In genomic region chr3:152461460-152461859, GRCh38 we compare ENCODE assay signal across 24 cellular contexts.
DNase-seq lines count a peak whose midpoint lies in the region; FAIRE-seq and TF ChIP-seq lines count a peak whose summit lies in the region.
"Had no signal": no experiment of that assay in that cellular context is flagged by ENCODE, and none has a peak within 500 bp of the region (broad histone marks: within the 10 kb centered on the region; RNA-seq: fewer than 3 reads in every experiment).

No MANE protein-coding gene starts in this region.

- no peaks in the 10 kb centered on the region for H3K27me3 ChIP-seq in ovary
- H3K27me3 ChIP-seq: cardiac muscle cell, foreskin keratinocyte, MG63, thyroid gland had no signal

- TF ChIP-seq EP300 in ovary (IDR thresholded peaks at IDR 0.05): no peak

- no peaks in the 10 kb centered on the region for H3K27me3 Mint-ChIP-seq in activated naive CD4-positive, alpha-beta T cell treated with anti-CD3 and anti-CD28 coated beads, Interleukin-2, amount 50 U/mL, for 24 hours

- H3K36me3 ChIP-seq in SK-N-MC (ENCODE audit: insufficient read depth, low read length) (peaks cover 52% of the 10 kb centered on the region), ovary (no peaks in the 10 kb centered on the region)

- intact Hi-C loops in ovary (cut with DNase I): no loop called here

- peaks cover 8% of the 10 kb centered on the region for H3K36me3 Mint-ChIP-seq in activated naive CD4-positive, alpha-beta T cell treated with anti-CD3 and anti-CD28 coated beads, Interleukin-2, amount 50 U/mL, for 24 hours

- H3K9me3 ChIP-seq in SK-N-MC (ENCODE audit: low read depth, low read length): no peaks in the 10 kb centered on the region
- no peaks in the 10 kb centered on the region for H3K9me3 ChIP-seq in ovary
- H3K9me3 ChIP-seq: MG63, thyroid gland had no signal

- peak overlapping the region; percentile 74 for H3K27ac ChIP-seq in SK-N-MC
- H3K27ac ChIP-seq in epithelial cell of prostate: peak overlapping the region; percentile 48
- peak overlapping the region; percentile 16 for H3K27ac ChIP-seq in substantia nigra (ENCODE audit: low read depth, low read length, poor library complexity, severe bottlenecking)
- H3K27ac ChIP-seq in ovary: no peak overlapping the region
- H3K27ac ChIP-seq: cardiac muscle cell, foreskin keratinocyte, thyroid gland had no signal

- H3K4me3 ChIP-seq in SK-N-MC: no peak overlapping the region
- no peak overlapping the region for H3K4me3 ChIP-seq in ovary
- H3K4me3 ChIP-seq: cardiac muscle cell, MG63, smooth muscle cell, thyroid gland had no signal

- no peaks in the 10 kb centered on the region for H3K4me1 ChIP-seq in ovary (ENCODE audit: insufficient read depth)
- H3K4me1 ChIP-seq: foreskin keratinocyte, thyroid gland had no signal

- H3K4me1 Mint-ChIP-seq in activated naive CD4-positive, alpha-beta T cell treated with anti-CD3 and anti-CD28 coated beads, Interleukin-2, amount 50 U/mL, for 24 hours: peaks cover 26% of the 10 kb centered on the region

- no peak for TF ChIP-seq CTCF in ovary (IDR thresholded peaks at IDR 0.05)

- no peak for TF ChIP-seq POLR2A in ovary (IDR thresholded peaks at IDR 0.05)

- H3K9me3 Mint-ChIP-seq in activated naive CD4-positive, alpha-beta T cell treated with anti-CD3 and anti-CD28 coated beads, Interleukin-2, amount 50 U/mL, for 24 hours: no peaks in the 10 kb centered on the region
- H3K9me3 Mint-ChIP-seq: CD14-positive monocyte had no signal

- peak overlapping the region; percentile 20 for H3K9ac ChIP-seq in SK-N-MC (ENCODE audit: insufficient read length)

- peak overlapping the region; percentile 63 for H3K27ac Mint-ChIP-seq in activated naive CD4-positive, alpha-beta T cell treated with anti-CD3 and anti-CD28 coated beads, Interleukin-2, amount 50 U/mL, for 24 hours

- 87 to 93% (median 89%) methylated on average over 1 of the region's 1 CpG for WGBS in ovary, 3 donors

- no peak for DNase-seq in activated naive CD4-positive, alpha-beta T cell treated with anti-CD3 and anti-CD28 coated beads, Interleukin-2, amount 50 U/mL, for 16 hours
- no peak for DNase-seq in SK-N-MC (ENCODE audit: low read depth, low spot score)
- DNase-seq in epithelial cell of prostate (ENCODE audit: low read depth, low spot score): no peak
- no peak for DNase-seq in substantia nigra (lab: John Stamatoyannopoulos, UW)
- DNase-seq in SKM-1 treated with dmso at 0.1 percent for 144 hours (lab: John Stamatoyannopoulos, UW; ENCODE audit: unreplicated experiment): no peak
- no peak for DNase-seq in GM19239 (ENCODE audit: insufficient read length, low spot score)
- no peak for DNase-seq in ovary
- DNase-seq: activated CD8-positive, alpha-beta memory T cell treated with anti-CD3 and anti-CD28 coated beads for 24 hours; DMS153; foreskin keratinocyte; hippocampal formation; left ventricle myocardium superior; MG63; NCI-H1436; NCI-H524 treated with DMSO at 0.1 percent for 48 hours; retina; stimulated activated CD4-positive, alpha-beta T cell treated with anti-CD3 and anti-CD28 coated beads, Interleukin-2, amount 100 ng/mL, for 48 hours; stimulated activated naive CD4-positive, alpha-beta T cell; thyroid gland had no signal

- no peak for FAIRE-seq in GM19239 (lab: Jason Lieb, UNC)
- FAIRE-seq: endothelial cell of umbilical vein had no signal

- no peak overlapping the region for H3K4me3 Mint-ChIP-seq in activated naive CD4-positive, alpha-beta T cell treated with anti-CD3 and anti-CD28 coated beads, Interleukin-2, amount 50 U/mL, for 24 hours
- H3K4me3 Mint-ChIP-seq: CD14-positive monocyte had no signal

Comparison
In these comparisons a context has a peak if more than half of its experiments do, and no peak if none do; other contexts are left out.
1. H3K27ac ChIP-seq: peak in SK-N-MC (single experiment), epithelial cell of prostate (single experiment) and substantia nigra (single experiment); none in ovary (0 of 2).